Comparison of ENCODE assay signal across 2 cellular contexts in the genomic region with DNA sequence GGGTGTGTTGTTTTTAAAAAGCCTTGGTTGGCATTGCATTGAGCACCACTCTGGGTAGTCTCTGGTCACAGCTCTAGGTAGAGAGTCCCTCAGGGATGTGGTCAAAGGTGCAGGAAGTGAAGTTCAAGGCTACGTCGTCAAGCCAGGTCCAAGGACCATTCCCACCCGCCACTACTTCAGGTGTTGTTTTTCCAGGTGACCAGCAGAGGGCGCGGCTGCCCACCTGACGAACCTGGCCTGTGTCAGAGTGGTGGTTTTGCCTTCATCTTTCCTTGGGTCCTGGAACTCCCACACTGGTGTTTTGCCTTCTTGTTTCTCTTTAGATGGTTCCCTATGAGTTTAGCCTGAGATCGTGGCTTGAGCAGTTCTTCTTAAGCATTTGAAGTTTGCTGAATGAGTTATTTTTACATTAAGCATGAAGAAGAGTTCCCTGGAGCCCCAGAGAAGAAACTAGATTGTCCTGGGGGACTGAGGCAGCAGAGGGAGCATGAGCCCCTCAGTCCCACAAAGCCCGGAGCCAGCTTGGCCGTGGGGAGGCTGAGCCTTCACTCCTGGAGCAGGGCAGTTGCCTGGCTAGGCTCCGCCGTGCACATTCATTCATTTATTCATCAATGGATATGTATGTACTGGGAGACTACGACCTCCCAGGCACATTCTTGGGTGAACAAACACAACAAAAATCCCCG.
TF ChIP-seq lines count a peak whose summit lies in the region.

No MANE protein-coding gene starts in this region.

TF ChIP-seq in SK-N-SH treated with all-trans-retinoic acid at 6 μM for 48 hours, 23 proteins besides CTCF, POLR2A, EP300 and RAD21:
- TF ChIP-seq ZNF70 (CRISPR knock-in tag; IDR thresholded peaks at IDR 0.05) (no peak), RARB (CRISPR knock-in tag; IDR thresholded peaks at IDR 0.05) (no peak), BACH2 (CRISPR knock-in tag; IDR thresholded peaks at IDR 0.05; ENCODE audit: borderline replicate concordance) (no peak), GLIS3 (CRISPR knock-in tag; IDR thresholded peaks at IDR 0.05) (no peak), ZNF565 (CRISPR knock-in tag; conservative IDR thresholded peaks at IDR 0.05; ENCODE audit: low read depth) (no peak), TCF4 (CRISPR knock-in tag; IDR thresholded peaks at IDR 0.05; ENCODE audit: borderline replicate concordance) (no peak), ESRRG (CRISPR knock-in tag; IDR thresholded peaks at IDR 0.05) (no peak), PPARA (CRISPR knock-in tag; IDR thresholded peaks at IDR 0.05; ENCODE audit: borderline replicate concordance) (no peak)
- TF ChIP-seq, protein P1, sequence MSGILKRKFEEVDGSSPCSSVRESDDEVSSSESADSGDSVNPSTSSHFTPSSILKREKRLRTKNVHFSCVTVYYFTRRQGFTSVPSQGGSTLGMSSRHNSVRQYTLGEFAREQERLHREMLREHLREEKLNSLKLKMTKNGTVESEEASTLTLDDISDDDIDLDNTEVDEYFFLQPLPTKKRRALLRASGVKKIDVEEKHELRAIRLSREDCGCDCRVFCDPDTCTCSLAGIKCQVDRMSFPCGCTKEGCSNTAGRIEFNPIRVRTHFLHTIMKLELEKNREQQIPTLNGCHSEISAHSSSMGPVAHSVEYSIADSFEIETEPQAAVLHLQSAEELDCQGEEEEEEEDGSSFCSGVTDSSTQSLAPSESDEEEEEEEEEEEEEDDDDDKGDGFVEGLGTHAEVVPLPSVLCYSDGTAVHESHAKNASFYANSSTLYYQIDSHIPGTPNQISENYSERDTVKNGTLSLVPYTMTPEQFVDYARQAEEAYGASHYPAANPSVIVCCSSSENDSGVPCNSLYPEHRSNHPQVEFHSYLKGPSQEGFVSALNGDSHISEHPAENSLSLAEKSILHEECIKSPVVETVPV (CRISPR knock-in tag; IDR thresholded peaks at IDR 0.05), result no peak
- TF ChIP-seq, protein P2, sequence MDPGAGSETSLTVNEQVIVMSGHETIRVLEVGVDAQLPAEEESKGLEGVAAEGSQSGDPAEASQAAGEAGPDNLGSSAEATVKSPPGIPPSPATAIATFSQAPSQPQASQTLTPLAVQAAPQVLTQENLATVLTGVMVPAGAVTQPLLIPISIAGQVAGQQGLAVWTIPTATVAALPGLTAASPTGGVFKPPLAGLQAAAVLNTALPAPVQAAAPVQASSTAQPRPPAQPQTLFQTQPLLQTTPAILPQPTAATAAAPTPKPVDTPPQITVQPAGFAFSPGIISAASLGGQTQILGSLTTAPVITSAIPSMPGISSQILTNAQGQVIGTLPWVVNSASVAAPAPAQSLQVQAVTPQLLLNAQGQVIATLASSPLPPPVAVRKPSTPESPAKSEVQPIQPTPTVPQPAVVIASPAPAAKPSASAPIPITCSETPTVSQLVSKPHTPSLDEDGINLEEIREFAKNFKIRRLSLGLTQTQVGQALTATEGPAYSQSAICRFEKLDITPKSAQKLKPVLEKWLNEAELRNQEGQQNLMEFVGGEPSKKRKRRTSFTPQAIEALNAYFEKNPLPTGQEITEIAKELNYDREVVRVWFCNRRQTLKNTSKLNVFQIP (CRISPR knock-in tag; IDR thresholded peaks at IDR 0.05; ENCODE audit: borderline replicate concordance, low read depth), result no peak
- TF ChIP-seq, protein P3, sequence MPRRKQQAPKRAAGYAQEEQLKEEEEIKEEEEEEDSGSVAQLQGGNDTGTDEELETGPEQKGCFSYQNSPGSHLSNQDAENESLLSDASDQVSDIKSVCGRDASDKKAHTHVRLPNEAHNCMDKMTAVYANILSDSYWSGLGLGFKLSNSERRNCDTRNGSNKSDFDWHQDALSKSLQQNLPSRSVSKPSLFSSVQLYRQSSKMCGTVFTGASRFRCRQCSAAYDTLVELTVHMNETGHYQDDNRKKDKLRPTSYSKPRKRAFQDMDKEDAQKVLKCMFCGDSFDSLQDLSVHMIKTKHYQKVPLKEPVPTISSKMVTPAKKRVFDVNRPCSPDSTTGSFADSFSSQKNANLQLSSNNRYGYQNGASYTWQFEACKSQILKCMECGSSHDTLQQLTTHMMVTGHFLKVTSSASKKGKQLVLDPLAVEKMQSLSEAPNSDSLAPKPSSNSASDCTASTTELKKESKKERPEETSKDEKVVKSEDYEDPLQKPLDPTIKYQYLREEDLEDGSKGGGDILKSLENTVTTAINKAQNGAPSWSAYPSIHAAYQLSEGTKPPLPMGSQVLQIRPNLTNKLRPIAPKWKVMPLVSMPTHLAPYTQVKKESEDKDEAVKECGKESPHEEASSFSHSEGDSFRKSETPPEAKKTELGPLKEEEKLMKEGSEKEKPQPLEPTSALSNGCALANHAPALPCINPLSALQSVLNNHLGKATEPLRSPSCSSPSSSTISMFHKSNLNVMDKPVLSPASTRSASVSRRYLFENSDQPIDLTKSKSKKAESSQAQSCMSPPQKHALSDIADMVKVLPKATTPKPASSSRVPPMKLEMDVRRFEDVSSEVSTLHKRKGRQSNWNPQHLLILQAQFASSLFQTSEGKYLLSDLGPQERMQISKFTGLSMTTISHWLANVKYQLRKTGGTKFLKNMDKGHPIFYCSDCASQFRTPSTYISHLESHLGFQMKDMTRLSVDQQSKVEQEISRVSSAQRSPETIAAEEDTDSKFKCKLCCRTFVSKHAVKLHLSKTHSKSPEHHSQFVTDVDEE (CRISPR knock-in tag; IDR thresholded peaks at IDR 0.05), result no peak
- TF ChIP-seq, protein P4, sequence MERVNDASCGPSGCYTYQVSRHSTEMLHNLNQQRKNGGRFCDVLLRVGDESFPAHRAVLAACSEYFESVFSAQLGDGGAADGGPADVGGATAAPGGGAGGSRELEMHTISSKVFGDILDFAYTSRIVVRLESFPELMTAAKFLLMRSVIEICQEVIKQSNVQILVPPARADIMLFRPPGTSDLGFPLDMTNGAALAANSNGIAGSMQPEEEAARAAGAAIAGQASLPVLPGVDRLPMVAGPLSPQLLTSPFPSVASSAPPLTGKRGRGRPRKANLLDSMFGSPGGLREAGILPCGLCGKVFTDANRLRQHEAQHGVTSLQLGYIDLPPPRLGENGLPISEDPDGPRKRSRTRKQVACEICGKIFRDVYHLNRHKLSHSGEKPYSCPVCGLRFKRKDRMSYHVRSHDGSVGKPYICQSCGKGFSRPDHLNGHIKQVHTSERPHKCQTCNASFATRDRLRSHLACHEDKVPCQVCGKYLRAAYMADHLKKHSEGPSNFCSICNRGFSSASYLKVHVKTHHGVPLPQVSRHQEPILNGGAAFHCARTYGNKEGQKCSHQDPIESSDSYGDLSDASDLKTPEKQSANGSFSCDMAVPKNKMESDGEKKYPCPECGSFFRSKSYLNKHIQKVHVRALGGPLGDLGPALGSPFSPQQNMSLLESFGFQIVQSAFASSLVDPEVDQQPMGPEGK (CRISPR knock-in tag; IDR thresholded peaks at IDR 0.05; ENCODE audit: borderline replicate concordance), result no peak

TF ChIP-seq in H1, 55 proteins besides CTCF, POLR2A, EP300 and RAD21:
- TF ChIP-seq RFX5 (IDR thresholded peaks at IDR 0.05; ENCODE audit: borderline replicate concordance, low read depth, low read length), result no peak
- no peak for TF ChIP-seq GTF2F1 (IDR thresholded peaks at IDR 0.05; ENCODE audit: borderline replicate concordance, low read depth, low read length)
- no peak for TF ChIP-seq POLR2AphosphoS5 (IDR thresholded peaks at IDR 0.05; ENCODE audit: low read depth, low read length)
- no peak for TF ChIP-seq RNF2 (IDR thresholded peaks at IDR 0.05; ENCODE audit: borderline replicate concordance, low read depth, low read length, missing control alignments, poor library complexity, severe bottlenecking)
- no peak for TF ChIP-seq SIX5 (IDR thresholded peaks at IDR 0.05; ENCODE audit: low read depth, low read length)
- no peak for TF ChIP-seq MAFK (IDR thresholded peaks at IDR 0.05; ENCODE audit: low read depth, low read length)
- no peak for TF ChIP-seq HDAC6 (IDR thresholded peaks at IDR 0.05; ENCODE audit: low read depth, low read length)
- no peak for TF ChIP-seq ZNF274 (IDR thresholded peaks at IDR 0.05; ENCODE audit: borderline replicate concordance, extremely low read depth, low read length)
